In the genomic region with DNA sequence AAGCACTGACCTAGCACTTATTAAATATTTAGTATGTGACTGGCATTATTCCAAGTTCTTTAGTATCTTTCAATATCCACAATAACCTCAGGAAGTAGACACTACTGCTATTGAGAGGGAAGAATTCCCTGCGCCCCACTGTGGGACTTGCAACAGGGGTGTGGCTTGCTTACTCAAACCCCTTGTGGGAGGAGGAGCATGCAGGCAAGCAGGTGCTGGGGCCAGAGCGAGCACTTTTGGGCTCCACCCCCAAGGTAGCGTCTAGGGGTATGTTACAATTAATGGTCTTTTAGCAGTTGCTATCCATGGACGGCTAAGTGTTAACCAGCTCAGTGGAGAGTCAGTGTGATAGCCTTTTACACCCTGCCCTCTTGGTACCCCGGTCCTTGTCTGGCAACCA, we compare ENCODE assay signal across 26 cellular contexts.
"Had no signal": no experiment of that assay in that cellular context is flagged by ENCODE, and none has a peak within 500 bp of the region (broad histone marks: within the 10 kb centered on the region; RNA-seq: fewer than 3 reads in every experiment).

No MANE protein-coding gene starts in this region.

- DNase-seq: activated CD4-positive, alpha-beta memory T cell treated with anti-CD3 and anti-CD28 coated beads, Interleukin-2, amount 10 ng/mL, durations not matched to agents 7 days and 5 days; activated CD4-positive, alpha-beta T cell treated with anti-CD3 and anti-CD28 coated beads for 1 hour; activated CD4-positive, alpha-beta T cell treated with anti-CD3 and anti-CD28 coated beads for 4 hours; activated CD4-positive, alpha-beta T cell treated with anti-CD3 and anti-CD28 coated beads, Interleukin-2, amount 10 ng/mL, durations not matched to agents 7 days and 5 days; activated CD4-positive, alpha-beta T cell treated with anti-CD3 and anti-CD28 coated beads, Interleukin-2, amount 50 U/mL, for 4 hours; activated CD8-positive, alpha-beta memory T cell treated with anti-CD3 and anti-CD28 coated beads, Interleukin-2, amount 50 U/mL, for 48 hours; activated effector memory CD4-positive, alpha-beta T cell treated with Interleukin-2 at 50 U/mL for 16 hours; activated gamma-delta T cell treated with Interleukin-2 at 50 U/mL for 16 hours; activated naive CD4-positive, alpha-beta T cell treated with anti-CD3 and anti-CD28 coated beads, Interleukin-2, amount 50 U/mL, for 16 hours; activated naive CD4-positive, alpha-beta T cell treated with Interleukin-2 at 50 U/mL for 16 hours; activated T-cell treated with anti-CD3 and anti-CD28 coated beads, Interleukin-2, amount 50 U/mL, for 4 hours; amniotic stem cell; anterior cingulate cortex; brain microvascular endothelial cell; caudate nucleus; cortex of kidney; dermis blood vessel endothelial cell; effector CD4-positive, alpha-beta T cell; effector memory CD8-positive, alpha-beta T cell; esophagus squamous epithelium; foreskin melanocyte; heart right ventricle; T-helper 2 cell had no signal

- H3K4me1 ChIP-seq: esophagus squamous epithelium had no signal

- H3K4me1 Mint-ChIP-seq: activated CD4-positive, alpha-beta memory T cell treated with anti-CD3 and anti-CD28 coated beads, Interleukin-2, amount 10 ng/mL, durations not matched to agents 7 days and 5 days; activated CD4-positive, alpha-beta T cell treated with anti-CD3 and anti-CD28 coated beads, Interleukin-2, amount 10 ng/mL, durations not matched to agents 7 days and 5 days; activated T-helper 17 cell treated with anti-CD3 and anti-CD28 coated beads, Interleukin-2, amount 50 U/mL, for 72 hours had no signal

- H3K27me3 ChIP-seq: brain microvascular endothelial cell, esophagus squamous epithelium, gastroesophageal sphincter, heart right ventricle had no signal

- H3K27ac Mint-ChIP-seq: activated CD4-positive, alpha-beta memory T cell treated with anti-CD3 and anti-CD28 coated beads, Interleukin-2, amount 10 ng/mL, durations not matched to agents 7 days and 5 days; activated CD4-positive, alpha-beta T cell treated with anti-CD3 and anti-CD28 coated beads, Interleukin-2, amount 10 ng/mL, durations not matched to agents 7 days and 5 days; activated naive CD8-positive, alpha-beta T cell; activated T-helper 17 cell treated with anti-CD3 and anti-CD28 coated beads, Interleukin-2, amount 50 U/mL, for 72 hours; effector memory CD8-positive, alpha-beta T cell had no signal

- H3K36me3 Mint-ChIP-seq: activated naive CD8-positive, alpha-beta T cell had no signal

- H3K27me3 Mint-ChIP-seq: activated CD4-positive, alpha-beta memory T cell treated with anti-CD3 and anti-CD28 coated beads, Interleukin-2, amount 10 ng/mL, durations not matched to agents 7 days and 5 days; activated naive CD8-positive, alpha-beta T cell; activated T-helper 17 cell treated with anti-CD3 and anti-CD28 coated beads, Interleukin-2, amount 50 U/mL, for 72 hours had no signal

- H3K4me3 Mint-ChIP-seq: activated CD4-positive, alpha-beta memory T cell treated with anti-CD3 and anti-CD28 coated beads, Interleukin-2, amount 10 ng/mL, durations not matched to agents 7 days and 5 days; activated CD4-positive, alpha-beta T cell treated with anti-CD3 and anti-CD28 coated beads, Interleukin-2, amount 10 ng/mL, durations not matched to agents 7 days and 5 days; activated naive CD8-positive, alpha-beta T cell; activated T-cell treated with anti-CD3 and anti-CD28 coated beads, Interleukin-2, amount 50 U/mL, for 4 hours; activated T-helper 17 cell treated with anti-CD3 and anti-CD28 coated beads, Interleukin-2, amount 50 U/mL, for 72 hours; effector memory CD8-positive, alpha-beta T cell had no signal

- H3K27ac ChIP-seq: brain microvascular endothelial cell, esophagus squamous epithelium, gastroesophageal sphincter, heart right ventricle had no signal

- H3K9me3 Mint-ChIP-seq: activated CD4-positive, alpha-beta memory T cell treated with anti-CD3 and anti-CD28 coated beads, Interleukin-2, amount 10 ng/mL, durations not matched to agents 7 days and 5 days; activated T-helper 17 cell treated with anti-CD3 and anti-CD28 coated beads, Interleukin-2, amount 50 U/mL, for 72 hours; effector memory CD8-positive, alpha-beta T cell had no signal

- ATAC-seq: activated T-cell treated with anti-CD3 and anti-CD28 coated beads, Interleukin-2, amount 50 U/mL, for 4 hours; activated T-helper 17 cell treated with anti-CD3 and anti-CD28 coated beads, Interleukin-2, amount 50 U/mL, for 72 hours; effector memory CD8-positive, alpha-beta T cell; gastroesophageal sphincter; heart right ventricle had no signal

- H3K4me3 ChIP-seq: esophagus squamous epithelium, gastroesophageal sphincter, heart right ventricle had no signal

- H3K9me3 ChIP-seq: esophagus squamous epithelium, gastroesophageal sphincter had no signal
